17 cellular contexts compared by ENCODE assay signal in genomic region chr12:19485240-19485639, GRCh38. TPM values are rescaled to one million over a fixed set of nuclear protein-coding genes. Genes with fewer than 3 reads are reported as not detected.
DNase-seq lines count a peak whose midpoint lies in the region; ATAC-seq and TF ChIP-seq lines count a peak whose summit lies in the region.
"Had no signal": no experiment of that assay in that cellular context is flagged by ENCODE, and none has a peak within 500 bp of the region (broad histone marks: within the 10 kb centered on the region; RNA-seq: fewer than 3 reads in every experiment).

No MANE protein-coding gene starts in this region.

- H3K36me3 Mint-ChIP-seq in CD4-positive, alpha-beta T cell (ENCODE audit: low read depth), result peaks cover 70% of the 10 kb centered on the region
- H3K36me3 Mint-ChIP-seq in CD8-positive, alpha-beta T cell, result peaks cover 61% of the 10 kb centered on the region
- H3K36me3 Mint-ChIP-seq in activated naive CD8-positive, alpha-beta T cell, result peaks cover 26% of the 10 kb centered on the region
- H3K36me3 Mint-ChIP-seq in stimulated activated memory B cell treated with anti-CD40 and anti-IgM and Interleukin-4, amounts not matched to agents 10 μg/mL and 1 μg/mL and 100 μg/mL, for 72 hours, result peaks cover 56% of the 10 kb centered on the region

- H3K27me3 Mint-ChIP-seq in CD4-positive, alpha-beta T cell, result no peaks in the 10 kb centered on the region
- no peaks in the 10 kb centered on the region for H3K27me3 Mint-ChIP-seq in CD8-positive, alpha-beta T cell (ENCODE audit: low read depth)
- H3K27me3 Mint-ChIP-seq in activated naive CD8-positive, alpha-beta T cell, result no peaks in the 10 kb centered on the region
- no peaks in the 10 kb centered on the region for H3K27me3 Mint-ChIP-seq in stimulated activated memory B cell treated with anti-CD40 and anti-IgM and Interleukin-4, amounts not matched to agents 10 μg/mL and 1 μg/mL and 100 μg/mL, for 72 hours

- H3K4me1 Mint-ChIP-seq in CD4-positive, alpha-beta T cell (ENCODE audit: low read depth), result peaks cover 68% of the 10 kb centered on the region
- H3K4me1 Mint-ChIP-seq in CD8-positive, alpha-beta T cell (ENCODE audit: low read depth), result peaks cover 68% of the 10 kb centered on the region
- peaks cover 78% of the 10 kb centered on the region for H3K4me1 Mint-ChIP-seq in activated naive CD8-positive, alpha-beta T cell (ENCODE audit: low read depth)
- H3K4me1 Mint-ChIP-seq in stimulated activated memory B cell treated with anti-CD40 and anti-IgM and Interleukin-4, amounts not matched to agents 10 μg/mL and 1 μg/mL and 100 μg/mL, for 72 hours, result peaks cover 48% of the 10 kb centered on the region

- DNase-seq in CD4-positive, alpha-beta T cell, result no peak
- no peak for DNase-seq in CD8-positive, alpha-beta T cell
- no peak for DNase-seq in lower lobe of right lung
- no peak for DNase-seq in stimulated activated CD4-positive, alpha-beta T cell treated with anti-CD3 and anti-CD28 coated beads, Interleukin-4, amount 100 ng/mL, for 1 hour
- DNase-seq: anterior cingulate cortex; caudate nucleus; DMS79 treated with DMSO at 0.1 percent for 48 hours; KBM-7; mesendoderm; NCI-H1694; stimulated activated CD4-positive, alpha-beta T cell treated with anti-CD3 and anti-CD28 coated beads, Interleukin-1b, Interleukin-23, amount 100 ng/mL, for 48 hours had no signal

- no peak for TF ChIP-seq CTCF in CD4-positive, alpha-beta T cell (IDR thresholded peaks at IDR 0.05)
- TF ChIP-seq CTCF in CD8-positive, alpha-beta T cell (IDR thresholded peaks at IDR 0.05), result no peak
- TF ChIP-seq CTCF in lower lobe of right lung (IDR thresholded peaks at IDR 0.05), result no peak

- H3K36me3 ChIP-seq in CD8-positive, alpha-beta T cell (ENCODE audit: insufficient read depth, low read length), result no peaks in the 10 kb centered on the region
- H3K36me3 ChIP-seq in lower lobe of right lung, result no peaks in the 10 kb centered on the region

- intact Hi-C loops in CD4-positive, alpha-beta T cell (cut with DNase I, micrococcal nuclease), result no loop called here
- intact Hi-C loops in CD8-positive, alpha-beta T cell (cut with DNase I, micrococcal nuclease), result no loop called here
- intact Hi-C loops in lower lobe of right lung (cut with DNase I), result no loop called here

- H3K27ac Mint-ChIP-seq in CD4-positive, alpha-beta T cell, result peak overlapping the region; percentile 24
- H3K27ac Mint-ChIP-seq in CD8-positive, alpha-beta T cell, result peak overlapping the region; percentile 33
- H3K27ac Mint-ChIP-seq in activated naive CD8-positive, alpha-beta T cell, result peak overlapping the region; percentile 55
- H3K27ac Mint-ChIP-seq in stimulated activated memory B cell treated with anti-CD40 and anti-IgM and Interleukin-4, amounts not matched to agents 10 μg/mL and 1 μg/mL and 100 μg/mL, for 72 hours, result no peak overlapping the region
- H3K27ac Mint-ChIP-seq: nephron had no signal

- ATAC-seq in CD4-positive, alpha-beta T cell (ENCODE audit: poor library complexity), result no peak
- ATAC-seq in CD8-positive, alpha-beta T cell, result no peak
- ATAC-seq in lower lobe of right lung (peak; percentile 8 to 41), HG03045 (IDR thresholded peaks at IDR 0.05; ENCODE audit: unreplicated experiment) (no peak)
- ATAC-seq in stimulated activated memory B cell treated with anti-CD40 and anti-IgM and Interleukin-4, amounts not matched to agents 10 μg/mL and 1 μg/mL and 100 μg/mL, for 72 hours, result no peak

- H3K9me3 ChIP-seq in CD4-positive, alpha-beta T cell (ENCODE audit: control insufficient read depth, low read length), result peaks cover 7% of the 10 kb centered on the region
- H3K9me3 ChIP-seq in CD8-positive, alpha-beta T cell (ENCODE audit: low read length), result peaks cover 5% of the 10 kb centered on the region
- H3K9me3 ChIP-seq in lower lobe of right lung, result peaks cover 5% of the 10 kb centered on the region

- peaks cover 36% of the 10 kb centered on the region for H3K4me1 ChIP-seq in CD8-positive, alpha-beta T cell (ENCODE audit: insufficient read depth, low read length)
- no peaks in the 10 kb centered on the region for H3K4me1 ChIP-seq in lower lobe of right lung

- CTCF ChIA-PET in CD4-positive, alpha-beta T cell (lab: Charles Lee), result no interaction called here
- CTCF ChIA-PET in CD8-positive, alpha-beta T cell (lab: Charles Lee), result no interaction called here

- no peak overlapping the region for H3K4me3 ChIP-seq in CD8-positive, alpha-beta T cell (ENCODE audit: low read depth, low read length)
- no peak overlapping the region for H3K4me3 ChIP-seq in lower lobe of right lung
- H3K4me3 ChIP-seq: esophagus muscularis mucosa, tibial nerve had no signal

- H3K9me3 Mint-ChIP-seq in CD4-positive, alpha-beta T cell, result peaks cover 4% of the 10 kb centered on the region
- peaks cover 8% of the 10 kb centered on the region for H3K9me3 Mint-ChIP-seq in CD8-positive, alpha-beta T cell
- peaks cover 4% of the 10 kb centered on the region for H3K9me3 Mint-ChIP-seq in activated naive CD8-positive, alpha-beta T cell (ENCODE audit: low read depth)
- no peaks in the 10 kb centered on the region for H3K9me3 Mint-ChIP-seq in stimulated activated memory B cell treated with anti-CD40 and anti-IgM and Interleukin-4, amounts not matched to agents 10 μg/mL and 1 μg/mL and 100 μg/mL, for 72 hours

- H3K27ac ChIP-seq in CD4-positive, alpha-beta T cell (ENCODE audit: low read depth, low read length), result no peak overlapping the region
- H3K27ac ChIP-seq in CD8-positive, alpha-beta T cell (ENCODE audit: low read depth, low read length), result no peak overlapping the region
- no peak overlapping the region for H3K27ac ChIP-seq in lower lobe of right lung
- H3K27ac ChIP-seq: esophagus muscularis mucosa, tibial nerve had no signal

- POLR2A ChIA-PET in CD4-positive, alpha-beta T cell (lab: Charles Lee), result no interaction called here
- POLR2A ChIA-PET in CD8-positive, alpha-beta T cell (lab: Charles Lee), result no interaction called here

- H3K4me3 Mint-ChIP-seq in CD4-positive, alpha-beta T cell, result no peak overlapping the region
- H3K4me3 Mint-ChIP-seq in CD8-positive, alpha-beta T cell, result no peak overlapping the region
- H3K4me3 Mint-ChIP-seq in activated naive CD8-positive, alpha-beta T cell, result peak overlapping the region; percentile 27
- H3K4me3 Mint-ChIP-seq in stimulated activated memory B cell treated with anti-CD40 and anti-IgM and Interleukin-4, amounts not matched to agents 10 μg/mL and 1 μg/mL and 100 μg/mL, for 72 hours, result no peak overlapping the region
- H3K4me3 Mint-ChIP-seq: nephron had no signal

- no peaks in the 10 kb centered on the region for H3K27me3 ChIP-seq in CD4-positive, alpha-beta T cell (ENCODE audit: control insufficient read depth, insufficient read depth, low read length)
- H3K27me3 ChIP-seq in CD8-positive, alpha-beta T cell (ENCODE audit: insufficient read depth, low read length), result no peaks in the 10 kb centered on the region
- H3K27me3 ChIP-seq in lower lobe of right lung (ENCODE audit: low read depth), result no peaks in the 10 kb centered on the region
- H3K27me3 ChIP-seq: esophagus muscularis mucosa, tibial nerve had no signal

RNA-seq across cellular contexts. Expression of gene AEBP2, which starts 45.9 kb away (rescaled TPM):
- total RNA-seq in CD4-positive, alpha-beta T cell, result 10 to 100 TPM; 42.9 to 44.8 TPM
- 10 to 100 TPM; 54.0 to 57.9 TPM for total RNA-seq in CD8-positive, alpha-beta T cell
- total RNA-seq in lower lobe of right lung, result 36.7 TPM

Comparison
In these comparisons a context has a peak if more than half of its experiments do, and no peak if none do; other contexts are left out.
1. ATAC-seq: peak in lower lobe of right lung (2 of 2); none in CD4-positive, alpha-beta T cell (single experiment), CD8-positive, alpha-beta T cell (single experiment), HG03045 (single experiment) and stimulated activated memory B cell treated with anti-CD40 and anti-IgM and Interleukin-4, amounts not matched to agents 10 μg/mL and 1 μg/mL and 100 μg/mL, for 72 hours (single experiment).